Comparison of ENCODE assay signal across 8 cellular contexts in genomic region chr17:68435876-68436842, GRCh38. TPM values are rescaled to one million over a fixed set of nuclear protein-coding genes. Genes with fewer than 3 reads are reported as not detected.
DNase-seq lines count a peak whose midpoint lies in the region; ATAC-seq and TF ChIP-seq lines count a peak whose summit lies in the region.

No MANE protein-coding gene starts in this region.

- no peak overlapping the region for H3K4me3 ChIP-seq in GM06990 (replicated peaks; ENCODE audit: low read depth, low read length)

- peaks cover 23% of the 10 kb centered on the region for H3K36me3 ChIP-seq in GM06990 (ENCODE audit: control insufficient read depth, insufficient read depth, low read length)

- TF ChIP-seq CTCF in GM06990 (IDR thresholded peaks at IDR 0.05; ENCODE audit: insufficient read depth, low read length, poor library complexity, severe bottlenecking) = peak; percentile 89

- DNase-seq in GM06990 (ENCODE audit: extremely low read depth, insufficient read length) = peak; percentile 53
- DNase-seq in NCI-H460 (ENCODE audit: extremely low read depth, low read depth) = peak; percentile 82
- DNase-seq in activated CD4-positive, alpha-beta T cell treated with anti-CD3 and anti-CD28 coated beads for 1 hour = peak; percentile 75
- DNase-seq in cerebellar cortex (ENCODE audit: low spot score) = peak; percentile 72
- peak; percentile 78 for DNase-seq in left lobe of liver (ENCODE audit: low spot score)
- peak; percentile 65 to 82 (median 81) for DNase-seq in stimulated activated CD4-positive, alpha-beta T cell treated with anti-CD3 and anti-CD28 coated beads, TNF-alpha, amount 100 ng/mL, for 24 hours (ENCODE audit: low read depth in 3 of 3)

- ATAC-seq in HG03159 (IDR thresholded peaks at IDR 0.05; ENCODE audit: unreplicated experiment) (peak; percentile 58), left lobe of liver (peak; percentile 91), HG02870 (IDR thresholded peaks at IDR 0.05; ENCODE audit: unreplicated experiment) (no peak)

- H3K27me3 ChIP-seq in GM06990 (replicated peaks; ENCODE audit: control insufficient read depth, insufficient read depth, low read length) = no peaks in the 10 kb centered on the region

RNA-seq across cellular contexts. Expression of gene WIPI1, which starts 21.1 kb away (rescaled TPM):
- total RNA-seq in NCI-H460 (2014; rRNA removed; shearing (Covaris generic)) = 13.8 and 18.7 TPM in 2 replicates
- polyA plus RNA-seq in NCI-H460 (2014; cell fraction: nucleus; rRNA removed) = 13.9 and 16.3 TPM in 2 replicates
- 24.9 TPM for total RNA-seq in left lobe of liver
